ENCODE assay signal across 1 cellular context in genomic region chr19:49849433-49850220, GRCh38.
TF ChIP-seq lines count a peak whose summit lies in the region.

No MANE protein-coding gene starts in this region.

TF ChIP-seq in K562, 482 proteins besides CTCF, POLR2A, EP300 and RAD21 (continued from another document and continues in another):
- TF ChIP-seq GTF3C2 (IDR thresholded peaks at IDR 0.05; ENCODE audit: borderline replicate concordance, extremely low read depth, insufficient read length) (no peak), PTBP1 (IDR thresholded peaks at IDR 0.05; ENCODE audit: low read depth, low read length) (no peak), RB1 (IDR thresholded peaks at IDR 0.05; ENCODE audit: low read depth) (no peak), TBL1XR1 (IDR thresholded peaks at IDR 0.05; ENCODE audit: low read length in 2 of 2) (no peak), HMG20A (CRISPR knock-in tag; conservative IDR thresholded peaks at IDR 0.05) (no peak), ELF1 (tag; IDR thresholded peaks at IDR 0.05) (no peak), ZNF165 (CRISPR knock-in tag; IDR thresholded peaks at IDR 0.05; ENCODE audit: borderline replicate concordance) (no peak), MTA3 (IDR thresholded peaks at IDR 0.05; ENCODE audit: borderline replicate concordance) (no peak), ZNF583 (CRISPR knock-in tag; IDR thresholded peaks at IDR 0.05) (no peak), ZFP1 (CRISPR knock-in tag; IDR thresholded peaks at IDR 0.05) (no peak), HCFC1 (IDR thresholded peaks at IDR 0.05; ENCODE audit: low read depth, low read length) (no peak), KAT2B (IDR thresholded peaks at IDR 0.05; ENCODE audit: low read depth, low read length) (no peak), ZNF224 (CRISPR knock-in tag; IDR thresholded peaks at IDR 0.05) (no peak), ZNF785 (CRISPR knock-in tag; IDR thresholded peaks at IDR 0.05) (no peak), NR4A1 (CRISPR knock-in tag; IDR thresholded peaks at IDR 0.05) (no peak), NR4A1 (tag; IDR thresholded peaks at IDR 0.05) (no peak), HMBOX1 (IDR thresholded peaks at IDR 0.05) (peak; percentile 50; the same call in 1 of the 2 replicates), STAT5A (IDR thresholded peaks at IDR 0.05; ENCODE audit: borderline replicate concordance, low read length) (no peak), BRF1 (IDR thresholded peaks at IDR 0.05; ENCODE audit: borderline replicate concordance, extremely low read depth, insufficient read length) (no peak), ZNF707 (CRISPR knock-in tag; conservative IDR thresholded peaks at IDR 0.05) (no peak), BRD9 (IDR thresholded peaks at IDR 0.05; ENCODE audit: low read depth, partially characterized antibody) (no peak), ZNF277 (CRISPR knock-in tag; IDR thresholded peaks at IDR 0.05; ENCODE audit: borderline replicate concordance) (no peak), HNRNPK (IDR thresholded peaks at IDR 0.05; ENCODE audit: low read depth, low read length, poor library complexity, severe bottlenecking) (no peak)
- TF ChIP-seq, protein P1, sequence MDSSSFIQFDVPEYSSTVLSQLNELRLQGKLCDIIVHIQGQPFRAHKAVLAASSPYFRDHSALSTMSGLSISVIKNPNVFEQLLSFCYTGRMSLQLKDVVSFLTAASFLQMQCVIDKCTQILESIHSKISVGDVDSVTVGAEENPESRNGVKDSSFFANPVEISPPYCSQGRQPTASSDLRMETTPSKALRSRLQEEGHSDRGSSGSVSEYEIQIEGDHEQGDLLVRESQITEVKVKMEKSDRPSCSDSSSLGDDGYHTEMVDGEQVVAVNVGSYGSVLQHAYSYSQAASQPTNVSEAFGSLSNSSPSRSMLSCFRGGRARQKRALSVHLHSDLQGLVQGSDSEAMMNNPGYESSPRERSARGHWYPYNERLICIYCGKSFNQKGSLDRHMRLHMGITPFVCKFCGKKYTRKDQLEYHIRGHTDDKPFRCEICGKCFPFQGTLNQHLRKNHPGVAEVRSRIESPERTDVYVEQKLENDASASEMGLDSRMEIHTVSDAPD (CRISPR knock-in tag; IDR thresholded peaks at IDR 0.05), result no peak
- TF ChIP-seq, protein P2, sequence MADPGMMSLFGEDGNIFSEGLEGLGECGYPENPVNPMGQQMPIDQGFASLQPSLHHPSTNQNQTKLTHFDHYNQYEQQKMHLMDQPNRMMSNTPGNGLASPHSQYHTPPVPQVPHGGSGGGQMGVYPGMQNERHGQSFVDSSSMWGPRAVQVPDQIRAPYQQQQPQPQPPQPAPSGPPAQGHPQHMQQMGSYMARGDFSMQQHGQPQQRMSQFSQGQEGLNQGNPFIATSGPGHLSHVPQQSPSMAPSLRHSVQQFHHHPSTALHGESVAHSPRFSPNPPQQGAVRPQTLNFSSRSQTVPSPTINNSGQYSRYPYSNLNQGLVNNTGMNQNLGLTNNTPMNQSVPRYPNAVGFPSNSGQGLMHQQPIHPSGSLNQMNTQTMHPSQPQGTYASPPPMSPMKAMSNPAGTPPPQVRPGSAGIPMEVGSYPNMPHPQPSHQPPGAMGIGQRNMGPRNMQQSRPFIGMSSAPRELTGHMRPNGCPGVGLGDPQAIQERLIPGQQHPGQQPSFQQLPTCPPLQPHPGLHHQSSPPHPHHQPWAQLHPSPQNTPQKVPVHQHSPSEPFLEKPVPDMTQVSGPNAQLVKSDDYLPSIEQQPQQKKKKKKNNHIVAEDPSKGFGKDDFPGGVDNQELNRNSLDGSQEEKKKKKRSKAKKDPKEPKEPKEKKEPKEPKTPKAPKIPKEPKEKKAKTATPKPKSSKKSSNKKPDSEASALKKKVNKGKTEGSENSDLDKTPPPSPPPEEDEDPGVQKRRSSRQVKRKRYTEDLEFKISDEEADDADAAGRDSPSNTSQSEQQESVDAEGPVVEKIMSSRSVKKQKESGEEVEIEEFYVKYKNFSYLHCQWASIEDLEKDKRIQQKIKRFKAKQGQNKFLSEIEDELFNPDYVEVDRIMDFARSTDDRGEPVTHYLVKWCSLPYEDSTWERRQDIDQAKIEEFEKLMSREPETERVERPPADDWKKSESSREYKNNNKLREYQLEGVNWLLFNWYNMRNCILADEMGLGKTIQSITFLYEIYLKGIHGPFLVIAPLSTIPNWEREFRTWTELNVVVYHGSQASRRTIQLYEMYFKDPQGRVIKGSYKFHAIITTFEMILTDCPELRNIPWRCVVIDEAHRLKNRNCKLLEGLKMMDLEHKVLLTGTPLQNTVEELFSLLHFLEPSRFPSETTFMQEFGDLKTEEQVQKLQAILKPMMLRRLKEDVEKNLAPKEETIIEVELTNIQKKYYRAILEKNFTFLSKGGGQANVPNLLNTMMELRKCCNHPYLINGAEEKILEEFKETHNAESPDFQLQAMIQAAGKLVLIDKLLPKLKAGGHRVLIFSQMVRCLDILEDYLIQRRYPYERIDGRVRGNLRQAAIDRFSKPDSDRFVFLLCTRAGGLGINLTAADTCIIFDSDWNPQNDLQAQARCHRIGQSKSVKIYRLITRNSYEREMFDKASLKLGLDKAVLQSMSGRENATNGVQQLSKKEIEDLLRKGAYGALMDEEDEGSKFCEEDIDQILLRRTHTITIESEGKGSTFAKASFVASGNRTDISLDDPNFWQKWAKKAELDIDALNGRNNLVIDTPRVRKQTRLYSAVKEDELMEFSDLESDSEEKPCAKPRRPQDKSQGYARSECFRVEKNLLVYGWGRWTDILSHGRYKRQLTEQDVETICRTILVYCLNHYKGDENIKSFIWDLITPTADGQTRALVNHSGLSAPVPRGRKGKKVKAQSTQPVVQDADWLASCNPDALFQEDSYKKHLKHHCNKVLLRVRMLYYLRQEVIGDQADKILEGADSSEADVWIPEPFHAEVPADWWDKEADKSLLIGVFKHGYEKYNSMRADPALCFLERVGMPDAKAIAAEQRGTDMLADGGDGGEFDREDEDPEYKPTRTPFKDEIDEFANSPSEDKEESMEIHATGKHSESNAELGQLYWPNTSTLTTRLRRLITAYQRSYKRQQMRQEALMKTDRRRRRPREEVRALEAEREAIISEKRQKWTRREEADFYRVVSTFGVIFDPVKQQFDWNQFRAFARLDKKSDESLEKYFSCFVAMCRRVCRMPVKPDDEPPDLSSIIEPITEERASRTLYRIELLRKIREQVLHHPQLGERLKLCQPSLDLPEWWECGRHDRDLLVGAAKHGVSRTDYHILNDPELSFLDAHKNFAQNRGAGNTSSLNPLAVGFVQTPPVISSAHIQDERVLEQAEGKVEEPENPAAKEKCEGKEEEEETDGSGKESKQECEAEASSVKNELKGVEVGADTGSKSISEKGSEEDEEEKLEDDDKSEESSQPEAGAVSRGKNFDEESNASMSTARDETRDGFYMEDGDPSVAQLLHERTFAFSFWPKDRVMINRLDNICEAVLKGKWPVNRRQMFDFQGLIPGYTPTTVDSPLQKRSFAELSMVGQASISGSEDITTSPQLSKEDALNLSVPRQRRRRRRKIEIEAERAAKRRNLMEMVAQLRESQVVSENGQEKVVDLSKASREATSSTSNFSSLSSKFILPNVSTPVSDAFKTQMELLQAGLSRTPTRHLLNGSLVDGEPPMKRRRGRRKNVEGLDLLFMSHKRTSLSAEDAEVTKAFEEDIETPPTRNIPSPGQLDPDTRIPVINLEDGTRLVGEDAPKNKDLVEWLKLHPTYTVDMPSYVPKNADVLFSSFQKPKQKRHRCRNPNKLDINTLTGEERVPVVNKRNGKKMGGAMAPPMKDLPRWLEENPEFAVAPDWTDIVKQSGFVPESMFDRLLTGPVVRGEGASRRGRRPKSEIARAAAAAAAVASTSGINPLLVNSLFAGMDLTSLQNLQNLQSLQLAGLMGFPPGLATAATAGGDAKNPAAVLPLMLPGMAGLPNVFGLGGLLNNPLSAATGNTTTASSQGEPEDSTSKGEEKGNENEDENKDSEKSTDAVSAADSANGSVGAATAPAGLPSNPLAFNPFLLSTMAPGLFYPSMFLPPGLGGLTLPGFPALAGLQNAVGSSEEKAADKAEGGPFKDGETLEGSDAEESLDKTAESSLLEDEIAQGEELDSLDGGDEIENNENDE (IDR thresholded peaks at IDR 0.05; ENCODE audit: low read depth, low read length), result no peak
- TF ChIP-seq, protein P3, sequence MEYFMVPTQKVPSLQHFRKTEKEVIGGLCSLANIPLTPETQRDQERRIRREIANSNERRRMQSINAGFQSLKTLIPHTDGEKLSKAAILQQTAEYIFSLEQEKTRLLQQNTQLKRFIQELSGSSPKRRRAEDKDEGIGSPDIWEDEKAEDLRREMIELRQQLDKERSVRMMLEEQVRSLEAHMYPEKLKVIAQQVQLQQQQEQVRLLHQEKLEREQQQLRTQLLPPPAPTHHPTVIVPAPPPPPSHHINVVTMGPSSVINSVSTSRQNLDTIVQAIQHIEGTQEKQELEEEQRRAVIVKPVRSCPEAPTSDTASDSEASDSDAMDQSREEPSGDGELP (CRISPR knock-in tag; IDR thresholded peaks at IDR 0.05; ENCODE audit: borderline replicate concordance), result no peak
- TF ChIP-seq, protein P4, sequence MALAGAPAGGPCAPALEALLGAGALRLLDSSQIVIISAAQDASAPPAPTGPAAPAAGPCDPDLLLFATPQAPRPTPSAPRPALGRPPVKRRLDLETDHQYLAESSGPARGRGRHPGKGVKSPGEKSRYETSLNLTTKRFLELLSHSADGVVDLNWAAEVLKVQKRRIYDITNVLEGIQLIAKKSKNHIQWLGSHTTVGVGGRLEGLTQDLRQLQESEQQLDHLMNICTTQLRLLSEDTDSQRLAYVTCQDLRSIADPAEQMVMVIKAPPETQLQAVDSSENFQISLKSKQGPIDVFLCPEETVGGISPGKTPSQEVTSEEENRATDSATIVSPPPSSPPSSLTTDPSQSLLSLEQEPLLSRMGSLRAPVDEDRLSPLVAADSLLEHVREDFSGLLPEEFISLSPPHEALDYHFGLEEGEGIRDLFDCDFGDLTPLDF (CRISPR knock-in tag; IDR thresholded peaks at IDR 0.05), result no peak
- TF ChIP-seq, protein P5, sequence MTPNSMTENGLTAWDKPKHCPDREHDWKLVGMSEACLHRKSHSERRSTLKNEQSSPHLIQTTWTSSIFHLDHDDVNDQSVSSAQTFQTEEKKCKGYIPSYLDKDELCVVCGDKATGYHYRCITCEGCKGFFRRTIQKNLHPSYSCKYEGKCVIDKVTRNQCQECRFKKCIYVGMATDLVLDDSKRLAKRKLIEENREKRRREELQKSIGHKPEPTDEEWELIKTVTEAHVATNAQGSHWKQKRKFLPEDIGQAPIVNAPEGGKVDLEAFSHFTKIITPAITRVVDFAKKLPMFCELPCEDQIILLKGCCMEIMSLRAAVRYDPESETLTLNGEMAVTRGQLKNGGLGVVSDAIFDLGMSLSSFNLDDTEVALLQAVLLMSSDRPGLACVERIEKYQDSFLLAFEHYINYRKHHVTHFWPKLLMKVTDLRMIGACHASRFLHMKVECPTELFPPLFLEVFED (CRISPR knock-in tag; conservative IDR thresholded peaks at IDR 0.05), result 0 out of 2 replicates have a peak, but pooled peaks have one; percentile 26
- TF ChIP-seq, protein P6, sequence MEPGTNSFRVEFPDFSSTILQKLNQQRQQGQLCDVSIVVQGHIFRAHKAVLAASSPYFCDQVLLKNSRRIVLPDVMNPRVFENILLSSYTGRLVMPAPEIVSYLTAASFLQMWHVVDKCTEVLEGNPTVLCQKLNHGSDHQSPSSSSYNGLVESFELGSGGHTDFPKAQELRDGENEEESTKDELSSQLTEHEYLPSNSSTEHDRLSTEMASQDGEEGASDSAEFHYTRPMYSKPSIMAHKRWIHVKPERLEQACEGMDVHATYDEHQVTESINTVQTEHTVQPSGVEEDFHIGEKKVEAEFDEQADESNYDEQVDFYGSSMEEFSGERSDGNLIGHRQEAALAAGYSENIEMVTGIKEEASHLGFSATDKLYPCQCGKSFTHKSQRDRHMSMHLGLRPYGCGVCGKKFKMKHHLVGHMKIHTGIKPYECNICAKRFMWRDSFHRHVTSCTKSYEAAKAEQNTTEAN (CRISPR knock-in tag; IDR thresholded peaks at IDR 0.05), result no peak
- TF ChIP-seq, protein P7, sequence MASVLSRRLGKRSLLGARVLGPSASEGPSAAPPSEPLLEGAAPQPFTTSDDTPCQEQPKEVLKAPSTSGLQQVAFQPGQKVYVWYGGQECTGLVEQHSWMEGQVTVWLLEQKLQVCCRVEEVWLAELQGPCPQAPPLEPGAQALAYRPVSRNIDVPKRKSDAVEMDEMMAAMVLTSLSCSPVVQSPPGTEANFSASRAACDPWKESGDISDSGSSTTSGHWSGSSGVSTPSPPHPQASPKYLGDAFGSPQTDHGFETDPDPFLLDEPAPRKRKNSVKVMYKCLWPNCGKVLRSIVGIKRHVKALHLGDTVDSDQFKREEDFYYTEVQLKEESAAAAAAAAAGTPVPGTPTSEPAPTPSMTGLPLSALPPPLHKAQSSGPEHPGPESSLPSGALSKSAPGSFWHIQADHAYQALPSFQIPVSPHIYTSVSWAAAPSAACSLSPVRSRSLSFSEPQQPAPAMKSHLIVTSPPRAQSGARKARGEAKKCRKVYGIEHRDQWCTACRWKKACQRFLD (CRISPR knock-in tag; IDR thresholded peaks at IDR 0.05), result no peak
